23 cellular contexts compared by ENCODE assay signal in genomic region chr6:14002176-14002947, GRCh38.
DNase-seq lines count a peak whose midpoint lies in the region; ATAC-seq, FAIRE-seq and TF ChIP-seq lines count a peak whose summit lies in the region.
"Had no signal": no experiment of that assay in that cellular context is flagged by ENCODE, and none has a peak within 500 bp of the region (broad histone marks: within the 10 kb centered on the region; RNA-seq: fewer than 3 reads in every experiment).

No MANE protein-coding gene starts in this region.

- no peak for TF ChIP-seq POLR2A in A549 (IDR thresholded peaks at IDR 0.05; ENCODE audit: low read length)

- H3K9ac ChIP-seq in fibroblast of lung (ENCODE audit: insufficient read depth, low read length): no peak overlapping the region
- H3K9ac ChIP-seq: parathyroid adenoma had no signal

- peaks cover 15% of the 10 kb centered on the region for H3K4me1 Mint-ChIP-seq in GM23338
- H3K4me1 Mint-ChIP-seq in activated naive CD8-positive, alpha-beta T cell treated with anti-CD3 and anti-CD28 coated beads for 36 hours: no peaks in the 10 kb centered on the region
- H3K4me1 Mint-ChIP-seq: CD4-positive, CD25-positive, alpha-beta regulatory T cell; natural killer cell; stimulated activated effector memory CD8-positive, alpha-beta T cell treated with anti-CD3 and anti-CD28 coated beads, Interleukin-12 subunit alpha, Interleukin-12 subunit beta, amount 100 ng/mL, for 72 hours; T-cell had no signal

- WGBS in A549 (ENCODE audit: missing lambda C conversion rate): 96% methylated on average over 10 of the region's 47 CpGs

- H3K79me2 ChIP-seq in GM23338 (replicated peaks; ENCODE audit: insufficient read depth): no peaks in the 10 kb centered on the region
- no peaks in the 10 kb centered on the region for H3K79me2 ChIP-seq in fibroblast of lung (ENCODE audit: control insufficient read depth, insufficient read depth, low read length)
- H3K79me2 ChIP-seq: parathyroid adenoma had no signal

- H3K9me2 ChIP-seq in GM23338 (ENCODE audit: insufficient read depth): no peaks in the 10 kb centered on the region

- peaks cover 8% of the 10 kb centered on the region; the same call in 2 of the 3 replicates for H3K9me3 Mint-ChIP-seq in GM23338
- H3K9me3 Mint-ChIP-seq in activated naive CD8-positive, alpha-beta T cell treated with anti-CD3 and anti-CD28 coated beads for 36 hours: no peaks in the 10 kb centered on the region
- H3K9me3 Mint-ChIP-seq: natural killer cell; stimulated activated effector memory CD8-positive, alpha-beta T cell treated with anti-CD3 and anti-CD28 coated beads, Interleukin-12 subunit alpha, Interleukin-12 subunit beta, amount 100 ng/mL, for 72 hours had no signal

- peak overlapping the region; percentile 50 to 88; a peak in 5 of 6 replicates for H3K27ac ChIP-seq in A549
- no peak overlapping the region for H3K27ac ChIP-seq in GM23338 (ENCODE audit: low read depth)
- H3K27ac ChIP-seq in RWPE2 (ENCODE audit: poor library complexity, severe bottlenecking): peak overlapping the region; percentile 49
- peak overlapping the region; percentile 71 for H3K27ac ChIP-seq in fibroblast of lung (ENCODE audit: insufficient read depth, low read length)
- H3K27ac ChIP-seq: parathyroid adenoma, vagina had no signal

- H3K4me3 ChIP-seq in A549 (no peak overlapping the region), GM23338 (no peak overlapping the region), RWPE2 (ENCODE audit: severe bottlenecking) (no peak overlapping the region), fibroblast of lung (replicated peaks in 1 of 4; ENCODE audit: control extremely low read depth in 1 of 4, insufficient read depth in 1 of 4, low read depth in 3 of 4, low read length in 4 of 4) (no peak overlapping the region)
- H3K4me3 ChIP-seq: GM12878, suprapubic skin, vagina had no signal

- TF ChIP-seq EP300 in A549 (IDR thresholded peaks at IDR 0.05): no peak

- no peak for TF ChIP-seq RAD21 in A549 (conservative IDR thresholded peaks at IDR 0.05 in 1 of 2, IDR thresholded peaks at IDR 0.05 in 1 of 2)

- H3K27me3 Mint-ChIP-seq in GM23338 (ENCODE audit: insufficient read depth, low read depth, poor library complexity): peaks cover 2% of the 10 kb centered on the region
- H3K27me3 Mint-ChIP-seq in activated naive CD8-positive, alpha-beta T cell treated with anti-CD3 and anti-CD28 coated beads for 36 hours: peaks cover 15% of the 10 kb centered on the region

- H3K4me2 ChIP-seq in A549 (peak overlapping the region; percentile 66), GM23338 (no peak overlapping the region), fibroblast of lung (ENCODE audit: extremely low read depth, insufficient read depth, low read length) (peak overlapping the region; percentile 76)

- no peaks in the 10 kb centered on the region for H3F3A ChIP-seq in GM23338 (replicated peaks; ENCODE audit: low read depth)

- H3K4me1 ChIP-seq in A549 (peaks cover 19% of the 10 kb centered on the region), GM23338 (ENCODE audit: insufficient read depth) (peaks cover 20% of the 10 kb centered on the region), RWPE2 (ENCODE audit: insufficient read depth, poor library complexity, severe bottlenecking) (peaks cover 10% of the 10 kb centered on the region), fibroblast of lung (ENCODE audit: control insufficient read depth, extremely low read depth, insufficient read depth, low read length) (peaks cover 2% of the 10 kb centered on the region)
- H3K4me1 ChIP-seq: parathyroid adenoma, vagina had no signal

- no peaks in the 10 kb centered on the region; the same call in 1 of the 2 replicates for H3K36me3 ChIP-seq in GM23338 (ENCODE audit: insufficient read depth)
- H3K36me3 ChIP-seq in RWPE2 (ENCODE audit: low read depth): no peaks in the 10 kb centered on the region
- no peaks in the 10 kb centered on the region for H3K36me3 ChIP-seq in fibroblast of lung (ENCODE audit: control insufficient read depth, insufficient read depth, low read length)
- H3K36me3 ChIP-seq: suprapubic skin, vagina had no signal

- H4K20me1 ChIP-seq in GM23338 (replicated peaks; ENCODE audit: insufficient read depth) (no peaks in the 10 kb centered on the region), fibroblast of lung (ENCODE audit: control insufficient read depth, extremely low read depth, insufficient read depth, low read length) (no peaks in the 10 kb centered on the region)

- H3K9me3 ChIP-seq in A549 (peaks cover 9% of the 10 kb centered on the region; the same call in 1 of the 3 replicates), RWPE2 (ENCODE audit: severe bottlenecking) (no peaks in the 10 kb centered on the region), fibroblast of lung (ENCODE audit: control insufficient read depth, insufficient read depth, low read depth, low read length) (no peaks in the 10 kb centered on the region)
- H3K9me3 ChIP-seq: suprapubic skin, vagina had no signal

- no peaks in the 10 kb centered on the region for H3K27me3 ChIP-seq in GM23338 (ENCODE audit: insufficient read depth)
- no peaks in the 10 kb centered on the region for H3K27me3 ChIP-seq in RWPE2 (ENCODE audit: insufficient read depth, poor library complexity, severe bottlenecking)
- H3K27me3 ChIP-seq in fibroblast of lung (ENCODE audit: control insufficient read depth, insufficient read depth, low read length): no peaks in the 10 kb centered on the region
- H3K27me3 ChIP-seq: suprapubic skin, vagina had no signal

- CTCF ChIA-PET in A549 (lab: Yijun Ruan, JAX): interaction anchor here (1.5 kb wide), 1 partner anchor 64 kb away, joined by 5 read pairs; no protein-coding TSS in a partner anchor

- H3K4me3 Mint-ChIP-seq in GM23338: no peak overlapping the region
- H3K4me3 Mint-ChIP-seq in activated naive CD8-positive, alpha-beta T cell treated with anti-CD3 and anti-CD28 coated beads for 36 hours: no peak overlapping the region
- H3K4me3 Mint-ChIP-seq: CD4-positive, CD25-positive, alpha-beta regulatory T cell; mesothelial cell of epicardium; natural killer cell; stimulated activated effector memory CD8-positive, alpha-beta T cell treated with anti-CD3 and anti-CD28 coated beads, Interleukin-12 subunit alpha, Interleukin-12 subunit beta, amount 100 ng/mL, for 72 hours; T-cell had no signal

- no peak for TF ChIP-seq CTCF in A549 (IDR thresholded peaks at IDR 0.05)
- TF ChIP-seq CTCF in GM23338 (conservative IDR thresholded peaks at IDR 0.05; ENCODE audit: low read depth in 2 of 2): peak; percentile 34 to 65
- TF ChIP-seq CTCF in RWPE2 (IDR thresholded peaks at IDR 0.05; ENCODE audit: poor library complexity, severe bottlenecking): no peak
- no peak for TF ChIP-seq CTCF in fibroblast of lung (conservative IDR thresholded peaks at IDR 0.05 in 1 of 2, IDR thresholded peaks at IDR 0.05 in 1 of 2; ENCODE audit: low read depth in 1 of 2, low read length in 2 of 2)

- H2AFZ ChIP-seq in GM23338: no peak overlapping the region
- H2AFZ ChIP-seq in fibroblast of lung (ENCODE audit: low read length): no peak overlapping the region
- H2AFZ ChIP-seq: parathyroid adenoma had no signal

- ATAC-seq in A549 (no peak), GM23338 (peak; percentile 84), RWPE2 (ENCODE audit: low read depth) (no peak), GM21390 (IDR thresholded peaks at IDR 0.05; ENCODE audit: unreplicated experiment) (no peak)
- ATAC-seq: GM12878; natural killer cell; Right ventricle myocardium inferior; sciatic nerve; stimulated activated effector memory CD8-positive, alpha-beta T cell treated with anti-CD3 and anti-CD28 coated beads, Interleukin-12 subunit alpha, Interleukin-12 subunit beta, amount 100 ng/mL, for 72 hours; T-cell had no signal

- H3K27ac Mint-ChIP-seq in GM23338: no peak overlapping the region
- H3K27ac Mint-ChIP-seq in activated naive CD8-positive, alpha-beta T cell treated with anti-CD3 and anti-CD28 coated beads for 36 hours: no peak overlapping the region
- H3K27ac Mint-ChIP-seq: CD4-positive, CD25-positive, alpha-beta regulatory T cell; mesothelial cell of epicardium; natural killer cell; stimulated activated effector memory CD8-positive, alpha-beta T cell treated with anti-CD3 and anti-CD28 coated beads, Interleukin-12 subunit alpha, Interleukin-12 subunit beta, amount 100 ng/mL, for 72 hours; T-cell had no signal

- H3K36me3 Mint-ChIP-seq in GM23338 (ENCODE audit: low read depth): no peaks in the 10 kb centered on the region
- no peaks in the 10 kb centered on the region for H3K36me3 Mint-ChIP-seq in activated naive CD8-positive, alpha-beta T cell treated with anti-CD3 and anti-CD28 coated beads for 36 hours
- H3K36me3 Mint-ChIP-seq: CD4-positive, CD25-positive, alpha-beta regulatory T cell; mesothelial cell of epicardium; natural killer cell; stimulated activated effector memory CD8-positive, alpha-beta T cell treated with anti-CD3 and anti-CD28 coated beads, Interleukin-12 subunit alpha, Interleukin-12 subunit beta, amount 100 ng/mL, for 72 hours; T-cell had no signal

- DNase-seq in A549 (ENCODE audit: low read depth in 1 of 2, low spot score in 1 of 2) (no peak), GM23338 (ENCODE audit: low spot score) (peak; percentile 51), RWPE2 (ENCODE audit: low spot score) (no peak), fibroblast of lung (ENCODE audit: low read depth in 2 of 2) (no peak), HuH-7.5 (ENCODE audit: low spot score) (no peak)
- DNase-seq in activated naive CD8-positive, alpha-beta T cell treated with anti-CD3 and anti-CD28 coated beads for 36 hours: no peak
- no peak for DNase-seq in activated CD8-positive, alpha-beta memory T cell treated with anti-CD3 and anti-CD28 coated beads, Interleukin-2, amount 50 U/mL, for 4 hours
- DNase-seq: activated CD4-positive, alpha-beta T cell treated with anti-CD3 and anti-CD28 coated beads, Interleukin-2, amount 50 U/mL, for 1 hour; activated gamma-delta T cell treated with Interleukin-2 at 50 U/mL for 16 hours; CD4-positive, CD25-positive, alpha-beta regulatory T cell; natural killer cell; NCI-H1048; NCI-H2029; T-cell had no signal

- no peak for FAIRE-seq in A549 (lab: Jason Lieb, UNC)
- FAIRE-seq: GM12878 had no signal

- POLR2A ChIA-PET in A549 (lab: Yijun Ruan, JAX): no interaction called here

TF ChIP-seq in GM23338, 12 proteins besides CTCF, POLR2A, EP300 and RAD21 (continues in another document):
- TF ChIP-seq EZH2phosphoT487 (IDR thresholded peaks at IDR 0.05; ENCODE audit: unreplicated experiment): no peak
- TF ChIP-seq ZNF331 (CRISPR knock-in tag; IDR thresholded peaks at IDR 0.05; ENCODE audit: low read depth): no peak
- TF ChIP-seq EZH2 (IDR thresholded peaks at IDR 0.05; ENCODE audit: low read depth, unreplicated experiment): no peak
- TF ChIP-seq CREB1 (CRISPR knock-in tag; IDR thresholded peaks at IDR 0.05; ENCODE audit: low read depth): no peak
- TF ChIP-seq STAT1 (IDR thresholded peaks at IDR 0.05; ENCODE audit: unreplicated experiment): no peak
- no peak for TF ChIP-seq JUNB (IDR thresholded peaks at IDR 0.05; ENCODE audit: unreplicated experiment)

Comparison
In these comparisons a context has a peak if more than half of its experiments do, and no peak if none do; other contexts are left out.
1. CTCF ChIP-seq: peak in GM23338 (2 of 2); none in A549 (single experiment), RWPE2 (single experiment) and fibroblast of lung (0 of 2).